Comparison of ENCODE assay signal across 10 cellular contexts in the genomic region with DNA sequence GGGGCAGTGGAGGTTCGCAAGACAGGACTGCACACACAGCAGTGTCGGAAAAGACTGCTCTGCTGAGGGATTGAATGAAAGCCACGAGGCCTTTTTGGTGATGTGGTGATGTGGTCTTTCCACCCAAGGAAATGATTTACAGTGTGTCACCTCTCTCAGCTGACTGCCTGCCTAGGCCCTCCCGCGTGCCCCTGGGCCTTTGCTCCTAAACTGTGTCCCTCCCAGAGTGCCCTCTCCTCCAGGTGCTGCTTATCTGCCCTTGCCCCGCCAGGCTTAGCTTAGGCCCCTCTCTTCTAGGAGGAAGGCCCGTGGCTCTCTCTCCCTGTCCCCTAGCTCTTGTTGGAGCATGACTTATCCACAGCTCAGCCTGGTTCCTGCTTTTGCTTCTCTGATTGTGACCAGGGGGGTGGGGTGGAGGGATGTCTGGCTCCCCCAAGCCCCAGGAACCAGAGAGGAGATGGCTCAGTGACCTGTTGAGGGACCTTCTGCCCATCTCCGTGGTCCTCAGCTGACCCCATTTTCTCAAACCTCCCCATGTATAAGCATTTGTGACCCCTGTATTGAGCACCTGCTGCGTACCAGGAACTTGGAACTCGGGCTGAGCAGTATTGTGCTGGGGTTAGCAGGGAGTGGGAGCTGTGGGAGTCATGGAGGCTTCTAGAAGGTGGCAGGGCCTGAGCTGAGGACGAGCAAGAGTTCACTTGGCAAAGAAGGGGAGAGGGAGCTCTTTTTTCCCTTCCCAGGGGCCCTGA. TPM values are rescaled to one million over a fixed set of nuclear protein-coding genes. Genes with fewer than 3 reads are reported as not detected.
DNase-seq lines count a peak whose midpoint lies in the region; ATAC-seq and TF ChIP-seq lines count a peak whose summit lies in the region.
"Had no signal": no experiment of that assay in that cellular context is flagged by ENCODE, and none has a peak within 500 bp of the region (broad histone marks: within the 10 kb centered on the region; RNA-seq: fewer than 3 reads in every experiment).

No MANE protein-coding gene starts in this region.

- TF ChIP-seq CTCF in cardiac muscle cell (IDR thresholded peaks at IDR 0.05; ENCODE audit: low read depth, low read length) (no peak), uterus (IDR thresholded peaks at IDR 0.05) (no peak)

- peak overlapping the region; percentile 46 for H3K4me3 Mint-ChIP-seq in activated T-helper 17 cell treated with anti-CD3 and anti-CD28 coated beads, Interleukin-2, amount 50 U/mL, for 72 hours

- no peak overlapping the region for H4K8ac ChIP-seq in mesenchymal stem cell (ENCODE audit: low read length)

- H3K9ac ChIP-seq in mesenchymal stem cell (ENCODE audit: low read length), result peak overlapping the region; percentile 89

- H3K4me3 ChIP-seq in cardiac muscle cell, result no peak overlapping the region
- H3K4me3 ChIP-seq in mesenchymal stem cell (ENCODE audit: insufficient read depth in 1 of 2, low read depth in 1 of 2, low read length in 2 of 2), result peak overlapping the region in 1 of 2 experiments; percentile 86
- no peak overlapping the region for H3K4me3 ChIP-seq in uterus

- peak overlapping the region; percentile 48 for H2BK15ac ChIP-seq in mesenchymal stem cell (ENCODE audit: low read depth, poor library complexity, severe bottlenecking)

- H3K9me3 ChIP-seq in cardiac muscle cell (ENCODE audit: low read depth) (no peaks in the 10 kb centered on the region), mesenchymal stem cell (ENCODE audit: control insufficient read depth, low read length) (no peaks in the 10 kb centered on the region), uterus (no peaks in the 10 kb centered on the region)

- H2AK5ac ChIP-seq in mesenchymal stem cell (ENCODE audit: low read length, severe bottlenecking), result no peak overlapping the region

- peak overlapping the region; percentile 40 for H3K27ac Mint-ChIP-seq in activated T-helper 17 cell treated with anti-CD3 and anti-CD28 coated beads, Interleukin-2, amount 50 U/mL, for 72 hours

- no peak for TF ChIP-seq POLR2A in uterus (IDR thresholded peaks at IDR 0.05)

- H3K27me3 Mint-ChIP-seq in activated T-helper 17 cell treated with anti-CD3 and anti-CD28 coated beads, Interleukin-2, amount 50 U/mL, for 72 hours, result no peaks in the 10 kb centered on the region

- no peak overlapping the region for H2AFZ ChIP-seq in mesenchymal stem cell (ENCODE audit: low read depth, low read length)

- H3K27ac ChIP-seq in cardiac muscle cell (peak overlapping the region; percentile 57), mesenchymal stem cell (ENCODE audit: low read length, poor library complexity, severe bottlenecking) (no peak overlapping the region), uterus (peak overlapping the region; percentile 91 to 93)

- no peaks in the 10 kb centered on the region for H3K9me3 Mint-ChIP-seq in activated T-helper 17 cell treated with anti-CD3 and anti-CD28 coated beads, Interleukin-2, amount 50 U/mL, for 72 hours

- H2BK12ac ChIP-seq in mesenchymal stem cell (ENCODE audit: low read length in 2 of 2), result no peak overlapping the region

- intact Hi-C loops in Right ventricle myocardium superior (cut with DNase I), result no loop called here
- intact Hi-C loops in uterus (cut with DNase I; ENCODE audit: low total_unique reads), result no loop called here

- no peak overlapping the region for H2BK5ac ChIP-seq in mesenchymal stem cell (ENCODE audit: low read depth, low read length, poor library complexity, severe bottlenecking)

- DNase-seq in cardiac muscle cell (ENCODE audit: low read depth in 1 of 2, low spot score in 1 of 2) (no peak), Right ventricle myocardium superior (no peak), mesenchymal stem cell (no peak), uterus (peak in 1 of 2 donors; percentile 17), NCI-H2196 treated with DMSO at 0.1 percent for 48 hours (lab: John Stamatoyannopoulos, UW; ENCODE audit: unreplicated experiment) (no peak), pons (ENCODE audit: low spot score) (no peak)
- DNase-seq: effector memory CD4-positive, alpha-beta T cell; EL had no signal

- H3K4me1 ChIP-seq in cardiac muscle cell (ENCODE audit: low read depth), result no peaks in the 10 kb centered on the region
- H3K4me1 ChIP-seq in mesenchymal stem cell (ENCODE audit: control insufficient read depth, insufficient read depth, low read depth, low read length), result peaks cover 57% of the 10 kb centered on the region
- H3K4me1 ChIP-seq in uterus, result no peaks in the 10 kb centered on the region

- H4K91ac ChIP-seq in mesenchymal stem cell (ENCODE audit: low read length), result peak overlapping the region; percentile 28

- no peak overlapping the region for H3K23ac ChIP-seq in mesenchymal stem cell (ENCODE audit: low read length in 2 of 2)

- H3K27me3 ChIP-seq in cardiac muscle cell, result no peaks in the 10 kb centered on the region
- no peaks in the 10 kb centered on the region for H3K27me3 ChIP-seq in mesenchymal stem cell (ENCODE audit: control insufficient read depth in 1 of 2, insufficient read depth in 1 of 2, low read length in 2 of 2)
- H3K27me3 ChIP-seq in uterus, result no peaks in the 10 kb centered on the region

- H3K36me3 Mint-ChIP-seq in activated T-helper 17 cell treated with anti-CD3 and anti-CD28 coated beads, Interleukin-2, amount 50 U/mL, for 72 hours (ENCODE audit: low read depth), result no peaks in the 10 kb centered on the region

- no peak overlapping the region for H3K14ac ChIP-seq in mesenchymal stem cell (ENCODE audit: low read length in 2 of 2)

- H3K18ac ChIP-seq in mesenchymal stem cell (ENCODE audit: low read depth in 1 of 2, low read length in 2 of 2), result no peak overlapping the region

- WGBS in mesenchymal stem cell, result 81% methylated on average over 10 of the region's 11 CpGs

- H3K36me3 ChIP-seq in cardiac muscle cell (no peaks in the 10 kb centered on the region), mesenchymal stem cell (ENCODE audit: control insufficient read depth in 1 of 2, insufficient read depth in 2 of 2, low read depth in 1 of 2, low read length in 2 of 2) (peaks cover 4 to 39% of the 10 kb centered on the region in 2 experiments), uterus (no peaks in the 10 kb centered on the region)

- H3K4me2 ChIP-seq in mesenchymal stem cell (ENCODE audit: low read length, poor library complexity, severe bottlenecking), result no peak overlapping the region

- peaks cover 30% of the 10 kb centered on the region for H3K79me1 ChIP-seq in mesenchymal stem cell (replicated peaks; ENCODE audit: low read length, poor library complexity, severe bottlenecking)

- no peak overlapping the region for H3K4ac ChIP-seq in mesenchymal stem cell (ENCODE audit: low read depth in 1 of 2, low read length in 2 of 2)

- no peak overlapping the region for H2BK120ac ChIP-seq in mesenchymal stem cell (ENCODE audit: low read depth, low read length)

- H3K4me1 Mint-ChIP-seq in activated T-helper 17 cell treated with anti-CD3 and anti-CD28 coated beads, Interleukin-2, amount 50 U/mL, for 72 hours, result no peaks in the 10 kb centered on the region

- ATAC-seq in Right ventricle myocardium superior (ENCODE audit: poor library complexity) (no peak), HG02642 (IDR thresholded peaks at IDR 0.05; ENCODE audit: poor library complexity, unreplicated experiment) (no peak)
- peak; percentile 78 for ATAC-seq in activated T-helper 17 cell treated with anti-CD3 and anti-CD28 coated beads, Interleukin-2, amount 50 U/mL, for 72 hours (replicated peaks)

RNA-seq across cellular contexts. Expression of gene SRC, which starts 2.1 kb away (rescaled TPM):
- 26.5 and 34.3 TPM in 2 replicates for total RNA-seq in cardiac muscle cell
- 26.2 and 34.7 TPM in 2 replicates for polyA plus RNA-seq in cardiac muscle cell
- total RNA-seq in Right ventricle myocardium superior, result 6.7 TPM
- 1 to 10 TPM; 5.1 to 6.4 TPM for total RNA-seq in activated T-helper 17 cell treated with anti-CD3 and anti-CD28 coated beads, Interleukin-2, amount 50 U/mL, for 72 hours
- 9.6 TPM for polyA plus RNA-seq in mesenchymal stem cell (2013, experiment 1 of 2)
- polyA plus RNA-seq in mesenchymal stem cell (2013, experiment 2 of 2), result 8.0 TPM
- 100 to 1,000 TPM in 1 of 4 donors, 10 to 100 TPM in 3; 25.0 to 110 (median 34.1) TPM for total RNA-seq in uterus

RNA-seq across cellular contexts. Expression of gene MANBAL, which starts 58.6 kb away (rescaled TPM):
- total RNA-seq in cardiac muscle cell, result 27.7 and 34.7 TPM in 2 replicates
- 111 and 115 TPM in 2 replicates for polyA plus RNA-seq in cardiac muscle cell
- 18.6 TPM for total RNA-seq in Right ventricle myocardium superior
- 10 to 100 TPM; 10.5 to 14.0 TPM for total RNA-seq in activated T-helper 17 cell treated with anti-CD3 and anti-CD28 coated beads, Interleukin-2, amount 50 U/mL, for 72 hours
- polyA plus RNA-seq in mesenchymal stem cell (2013, experiment 1 of 2), result 53.0 TPM
- polyA plus RNA-seq in mesenchymal stem cell (2013, experiment 2 of 2), result 53.3 TPM
- total RNA-seq in uterus, result 10 to 100 TPM; 33.8 to 78.3 (median 43.5) TPM
